In the genomic region with DNA sequence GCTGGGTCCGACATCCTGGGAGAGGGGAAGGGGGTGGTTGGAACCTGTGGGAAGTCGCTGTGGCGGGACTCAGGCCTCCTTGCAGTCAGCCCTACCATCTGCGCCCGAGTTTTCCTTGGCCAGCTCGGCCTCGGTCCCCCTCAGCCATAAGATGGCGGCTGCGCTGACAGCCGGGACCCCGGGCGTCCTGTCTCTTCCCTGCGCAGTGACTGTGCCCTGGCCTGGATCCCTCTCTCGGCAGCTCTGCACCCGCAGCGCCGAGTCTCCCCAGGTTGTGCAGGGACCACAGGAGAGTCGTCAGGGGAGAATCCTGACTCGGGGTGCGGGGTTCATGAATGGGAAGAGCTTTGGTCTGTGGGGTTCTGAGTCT, we compare ENCODE assay signal across 8 cellular contexts. TPM values are rescaled to one million over a fixed set of nuclear protein-coding genes. Genes with fewer than 3 reads are reported as not detected.
DNase-seq lines count a peak whose midpoint lies in the region; ATAC-seq, FAIRE-seq and TF ChIP-seq lines count a peak whose summit lies in the region.

No MANE protein-coding gene starts in this region.

- H3K27ac Mint-ChIP-seq in stimulated activated naive B cell treated with anti-CD40 and anti-IgM and Interleukin-4, amounts not matched to agents 10 μg/mL and 1 μg/mL and 100 μg/mL, for 72 hours = peak overlapping the region; percentile 97

- H3K27me3 ChIP-seq in AG04450 (ENCODE audit: control insufficient read depth, insufficient read depth, low read length) = no peaks in the 10 kb centered on the region

- POLR2A ChIA-PET in AG04450 (lab: Yijun Ruan, JAX) = no interaction called here

- peaks cover 10 to 13% of the 10 kb centered on the region in 2 donors for H3K36me3 Mint-ChIP-seq in stimulated activated naive B cell treated with anti-CD40 and anti-IgM and Interleukin-4, amounts not matched to agents 10 μg/mL and 1 μg/mL and 100 μg/mL, for 72 hours

- FAIRE-seq in D721Med (lab: Jason Lieb, UNC) = no peak

- DNase-seq in AG04450 (ENCODE audit: low read depth, low spot score) (no peak), T-helper 2 cell (peak in 3 of 5 experiments; percentile 1 to 45 (median 5)), globus pallidus (ENCODE audit: low spot score) (peak; percentile 0), D721Med (ENCODE audit: insufficient read length, low spot score) (no peak), NCI-H2227 treated with DMSO at 0.1 percent for 48 hours (lab: John Stamatoyannopoulos, UW) (no peak), AML-193 (lab: John Stamatoyannopoulos, UW) (no peak)
- DNase-seq in stimulated activated naive B cell treated with anti-CD40 and anti-IgM and Interleukin-4, amounts not matched to agents 10 μg/mL and 1 μg/mL and 100 μg/mL, for 72 hours = no peak

- ATAC-seq in GM21737 (IDR thresholded peaks at IDR 0.05; ENCODE audit: unreplicated experiment) = peak; percentile 42
- peak; percentile 53 to 58 for ATAC-seq in stimulated activated naive B cell treated with anti-CD40 and anti-IgM and Interleukin-4, amounts not matched to agents 10 μg/mL and 1 μg/mL and 100 μg/mL, for 72 hours (replicated peaks)

- H3K4me3 ChIP-seq in AG04450 (ENCODE audit: low read depth, low read length) = peak overlapping the region; percentile 50

- CTCF ChIA-PET in AG04450 (lab: Charles Lee) = no interaction called here

- H3K4me3 Mint-ChIP-seq in stimulated activated naive B cell treated with anti-CD40 and anti-IgM and Interleukin-4, amounts not matched to agents 10 μg/mL and 1 μg/mL and 100 μg/mL, for 72 hours = peak overlapping the region; percentile 98 to 99

- peaks cover 0 to 6% of the 10 kb centered on the region in 2 donors for H3K4me1 Mint-ChIP-seq in stimulated activated naive B cell treated with anti-CD40 and anti-IgM and Interleukin-4, amounts not matched to agents 10 μg/mL and 1 μg/mL and 100 μg/mL, for 72 hours

- TF ChIP-seq CTCF in AG04450 (IDR thresholded peaks at IDR 0.05; ENCODE audit: low read depth, low read length) (no peak), D721Med (IDR thresholded peaks at IDR 0.05; ENCODE audit: insufficient read depth, missing control alignments) (no peak)

- no peaks in the 10 kb centered on the region for H3K27me3 Mint-ChIP-seq in stimulated activated naive B cell treated with anti-CD40 and anti-IgM and Interleukin-4, amounts not matched to agents 10 μg/mL and 1 μg/mL and 100 μg/mL, for 72 hours

- H3K27ac ChIP-seq in AG04450 (ENCODE audit: low read depth, low read length) = no peak overlapping the region

- peaks cover 0 to 2% of the 10 kb centered on the region in 2 donors for H3K9me3 Mint-ChIP-seq in stimulated activated naive B cell treated with anti-CD40 and anti-IgM and Interleukin-4, amounts not matched to agents 10 μg/mL and 1 μg/mL and 100 μg/mL, for 72 hours

- H3K9me3 ChIP-seq in AG04450 (ENCODE audit: control insufficient read depth, insufficient read depth, low read length) = peaks cover 56% of the 10 kb centered on the region

RNA-seq across cellular contexts. Expression of a gene that starts 0.3 kb away (rescaled TPM):
- polyA plus RNA-seq in AG04450 (2011; rRNA removed) = 0.10 and 0.21 TPM in 2 replicates
- polyA minus RNA-seq in AG04450 (2011; rRNA and poly(A)+ RNA removed) = 0.91 and 1.5 TPM in 2 replicates

RNA-seq across cellular contexts. Expression of a gene that starts 41.9 kb away (rescaled TPM):
- not detected in 2 replicates for polyA plus RNA-seq in AG04450 (2011; rRNA removed)
- polyA minus RNA-seq in AG04450 (2011; rRNA and poly(A)+ RNA removed) = not detected in 2 replicates

Comparison
In these comparisons a context has a peak if more than half of its experiments do, and no peak if none do; other contexts are left out.
1. DNase-seq: peak in T-helper 2 cell (3 of 5) and globus pallidus (single experiment); none in AG04450 (single experiment), stimulated activated naive B cell treated with anti-CD40 and anti-IgM and Interleukin-4, amounts not matched to agents 10 μg/mL and 1 μg/mL and 100 μg/mL, for 72 hours (single experiment), D721Med (single experiment), NCI-H2227 treated with DMSO at 0.1 percent for 48 hours (single experiment) and AML-193 (0 of 2).